Comparison of ENCODE assay signal across 29 cellular contexts in the genomic region with DNA sequence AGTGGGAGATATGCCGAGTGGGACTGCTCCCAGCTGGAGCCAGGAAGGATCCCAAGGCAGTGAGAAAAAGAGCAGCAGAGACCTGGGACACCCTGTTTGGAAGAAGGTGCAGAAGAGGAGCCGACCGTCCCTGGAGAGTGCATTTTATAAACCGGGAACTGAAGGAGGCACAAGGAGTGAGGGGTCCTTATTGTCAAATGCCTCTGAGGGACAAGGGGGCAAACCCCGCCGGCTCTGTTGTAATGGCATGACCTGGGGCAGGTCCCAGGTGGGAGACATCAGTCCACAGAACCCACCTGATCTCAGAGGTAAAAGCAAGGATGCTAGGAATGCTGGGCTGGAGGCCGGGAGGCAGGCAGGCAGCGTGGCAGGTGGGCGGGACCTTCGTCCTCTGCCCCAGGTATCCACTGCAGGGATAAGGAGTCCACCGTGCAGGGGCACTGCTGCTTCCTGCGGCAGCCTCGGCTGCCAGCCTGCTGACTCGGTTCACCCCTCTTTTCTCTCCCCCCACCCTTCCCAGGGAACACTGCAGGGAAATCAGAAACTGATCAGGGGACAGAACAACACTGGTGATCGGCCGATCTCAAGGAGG. TPM values are rescaled to one million over a fixed set of nuclear protein-coding genes. Genes with fewer than 3 reads are reported as not detected.
"Had no signal": no experiment of that assay in that cellular context is flagged by ENCODE, and none has a peak within 500 bp of the region (broad histone marks: within the 10 kb centered on the region; RNA-seq: fewer than 3 reads in every experiment).

No MANE protein-coding gene starts in this region.

- H3K4me3 ChIP-seq: dorsolateral prefrontal cortex, gastrocnemius medialis, left lung, neural progenitor cell, ovary, psoas muscle, sigmoid colon, spleen, thoracic aorta, tibial nerve, upper lobe of right lung, vagina had no signal

- DNase-seq: dorsolateral prefrontal cortex; effector CD4-positive, alpha-beta T cell; foreskin fibroblast; gastrocnemius medialis; head of caudate nucleus; left lung; mesenchymal stem cell; naive thymus-derived CD4-positive, alpha-beta T cell; nucleus accumbens; ovary; posterior cingulate gyrus; psoas muscle; right cardiac atrium; sigmoid colon; spleen; stimulated activated CD4-positive, alpha-beta T cell treated with anti-CD3 and anti-CD28 coated beads, Interleukin-4, amount 100 ng/mL, for 4 hours; stimulated activated naive CD8-positive, alpha-beta T cell treated with anti-CD3 and anti-CD28 coated beads, Interleukin-15, Interleukin-2, amounts not matched to agents 100 U/mL and 50 U/mL, for 24 hours; substantia nigra; upper lobe of right lung had no signal

- H3K27ac ChIP-seq: dorsolateral prefrontal cortex, epithelial cell of prostate, gastrocnemius medialis, left lung, neural progenitor cell, ovary, psoas muscle, sigmoid colon, spleen, thoracic aorta, tibial nerve, upper lobe of right lung, vagina had no signal

- ATAC-seq: esophagus mucosa; gastrocnemius medialis; left lung; naive thymus-derived CD4-positive, alpha-beta T cell; right cardiac atrium; stimulated activated naive CD8-positive, alpha-beta T cell treated with anti-CD3 and anti-CD28 coated beads, Interleukin-15, Interleukin-2, amounts not matched to agents 100 U/mL and 50 U/mL, for 24 hours; upper lobe of right lung had no signal

- H3K4me1 Mint-ChIP-seq: stimulated activated memory B cell treated with anti-CD40 and anti-IgM and Interleukin-4, amounts not matched to agents 10 μg/mL and 1 μg/mL and 100 μg/mL, for 72 hours had no signal

- H3K27ac Mint-ChIP-seq: mesothelial cell of epicardium; naive thymus-derived CD4-positive, alpha-beta T cell; nephron; neural progenitor cell; stimulated activated memory B cell treated with anti-CD40 and anti-IgM and Interleukin-4, amounts not matched to agents 10 μg/mL and 1 μg/mL and 100 μg/mL, for 72 hours had no signal

- H3K36me3 Mint-ChIP-seq: neural progenitor cell had no signal

- H3K4me3 Mint-ChIP-seq: mesothelial cell of epicardium; naive thymus-derived CD4-positive, alpha-beta T cell; nephron; neural progenitor cell; stimulated activated memory B cell treated with anti-CD40 and anti-IgM and Interleukin-4, amounts not matched to agents 10 μg/mL and 1 μg/mL and 100 μg/mL, for 72 hours had no signal

- H3K27me3 Mint-ChIP-seq: naive thymus-derived CD4-positive, alpha-beta T cell had no signal

RNA-seq across cellular contexts. Expression of gene ADAMTS17, which starts 26.9 kb away (rescaled TPM):
- total RNA-seq: glomerular endothelial cell had no signal
